ENCODE assay signal across 27 cellular contexts in genomic region chr6:161449521-161449920, GRCh38.
DNase-seq lines count a peak whose midpoint lies in the region; ATAC-seq, FAIRE-seq and TF ChIP-seq lines count a peak whose summit lies in the region.
"Had no signal": no experiment of that assay in that cellular context is flagged by ENCODE, and none has a peak within 500 bp of the region (broad histone marks: within the 10 kb centered on the region; RNA-seq: fewer than 3 reads in every experiment).

No MANE protein-coding gene starts in this region.

- H3K27me3 Mint-ChIP-seq in H9 (ENCODE audit: low read depth) (peaks cover 20% of the 10 kb centered on the region), CD14-positive monocyte (ENCODE audit: low read depth in 3 of 3) (peaks cover 0 to 4% (median 3%) of the 10 kb centered on the region in 3 donors)
- H3K27me3 Mint-ChIP-seq: B cell; CD4-positive, alpha-beta memory T cell; CD4-positive, CD25-positive, alpha-beta regulatory T cell; CD8-positive, alpha-beta memory T cell had no signal

- no peak for DNase-seq in H9
- DNase-seq in dermis blood vessel endothelial cell, result peak; percentile 83
- peak; percentile 86 for DNase-seq in endothelial cell of umbilical vein (ENCODE audit: low read depth, low spot score)
- no peak for DNase-seq in stimulated activated effector memory CD8-positive, alpha-beta T cell treated with anti-CD3 and anti-CD28 coated beads, Interleukin-12 subunit alpha, Interleukin-12 subunit beta, amount 100 ng/mL, for 72 hours (ENCODE audit: low spot score in 2 of 2)
- no peak for DNase-seq in CD14-positive monocyte (ENCODE audit: low spot score)
- DNase-seq in globus pallidus (ENCODE audit: low spot score), result no peak
- DNase-seq: AML-193; CD4-positive, alpha-beta memory T cell; CD4-positive, CD25-positive, alpha-beta regulatory T cell; CD8-positive, alpha-beta memory T cell; COR-L47; DMS 273 treated with DMSO at 0.1 percent for 48 hours; DMS153; DMS53; DMS79; DND-41; EL; GDM1 had no signal

- no peak overlapping the region for H4K8ac ChIP-seq in H9 (replicated peaks; ENCODE audit: insufficient read length, low read depth, low read length)

- no peak overlapping the region for H3K56ac ChIP-seq in H9 (ENCODE audit: insufficient read length, low read depth, low read length)

- H3K4me1 ChIP-seq in H9 (ENCODE audit: insufficient read depth, low read length) (no peaks in the 10 kb centered on the region), endothelial cell of umbilical vein (ENCODE audit: control insufficient read depth, extremely low read depth, insufficient read depth, low read length) (no peaks in the 10 kb centered on the region)
- H3K4me1 ChIP-seq: A549; BLaER1 treated with 17β-estradiol and CSF1 and Interleukin-3, amounts not matched to agents 10 nM and 100 nM had no signal

- no peak overlapping the region for H3K4me3 ChIP-seq in endothelial cell of umbilical vein (replicated peaks in 1 of 3; ENCODE audit: insufficient read depth in 1 of 3, low read depth in 1 of 3, low read length in 3 of 3)
- H3K4me3 ChIP-seq: A549; BLaER1 treated with 17β-estradiol and CSF1 and Interleukin-3, amounts not matched to agents 10 nM and 100 nM; GM12878 had no signal

- no peak overlapping the region for H3T11ph ChIP-seq in H9 (ENCODE audit: low read length)

- H4K5ac ChIP-seq in H9 (ENCODE audit: insufficient read length, low read depth, low read length), result no peak overlapping the region

- H3K18ac ChIP-seq in H9 (ENCODE audit: insufficient read length, low read depth, low read length), result no peak overlapping the region

- no peak for TF ChIP-seq CTCF in H9 (conservative IDR thresholded peaks at IDR 0.05)
- TF ChIP-seq CTCF in endothelial cell of umbilical vein (IDR thresholded peaks at IDR 0.05; ENCODE audit: extremely low read depth in 1 of 2, insufficient read depth in 1 of 2, low read depth in 1 of 2, low read length in 2 of 2), result no peak
- no peak for TF ChIP-seq CTCF in CD14-positive monocyte (IDR thresholded peaks at IDR 0.05)

- H3K27me3 ChIP-seq in H9 (ENCODE audit: insufficient read depth, low read length) (no peaks in the 10 kb centered on the region; the same call in 1 of the 2 replicates), endothelial cell of umbilical vein (ENCODE audit: control insufficient read depth in 2 of 2, insufficient read depth in 2 of 2, low read length in 2 of 2) (no peaks in the 10 kb centered on the region)
- H3K27me3 ChIP-seq: BLaER1 treated with 17β-estradiol and CSF1 and Interleukin-3, amounts not matched to agents 10 nM and 100 nM had no signal

- H3K36me3 Mint-ChIP-seq in H9 (ENCODE audit: insufficient read depth in 1 of 3, low read depth in 3 of 3) (no peaks in the 10 kb centered on the region), CD14-positive monocyte (no peaks in the 10 kb centered on the region)
- no peaks in the 10 kb centered on the region for H3K36me3 Mint-ChIP-seq in stimulated activated effector memory CD8-positive, alpha-beta T cell treated with anti-CD3 and anti-CD28 coated beads, Interleukin-12 subunit alpha, Interleukin-12 subunit beta, amount 100 ng/mL, for 72 hours
- H3K36me3 Mint-ChIP-seq: CD4-positive, alpha-beta memory T cell; CD4-positive, CD25-positive, alpha-beta regulatory T cell; CD8-positive, alpha-beta memory T cell had no signal

- dilution Hi-C loops in endothelial cell of umbilical vein (cut with MboI; ENCODE audit: extremely low pct_ligation_motif_present, low sequenced_read_pairs), result no loop called here

- no CpG with 5 or more reads among the region's 3 CpGs for WGBS in H9 (ENCODE audit: extremely low coverage, insufficient read length, low lambda C conversion rate)

- no peaks in the 10 kb centered on the region for H3K23me2 ChIP-seq in H9 (ENCODE audit: insufficient read length, low read depth, low read length, poor library complexity, severe bottlenecking)

- H2AFZ ChIP-seq in H9 (ENCODE audit: low read length) (no peak overlapping the region), endothelial cell of umbilical vein (ENCODE audit: low read depth, low read length) (no peak overlapping the region)

- H3K4me3 Mint-ChIP-seq in H9 (no peak overlapping the region), CD14-positive monocyte (no peak overlapping the region)
- no peak overlapping the region for H3K4me3 Mint-ChIP-seq in stimulated activated effector memory CD8-positive, alpha-beta T cell treated with anti-CD3 and anti-CD28 coated beads, Interleukin-12 subunit alpha, Interleukin-12 subunit beta, amount 100 ng/mL, for 72 hours
- H3K4me3 Mint-ChIP-seq: B cell; CD4-positive, alpha-beta memory T cell; CD4-positive, CD25-positive, alpha-beta regulatory T cell; CD8-positive, alpha-beta memory T cell had no signal

- H2AK5ac ChIP-seq in H9 (ENCODE audit: insufficient read length, low read length), result no peak overlapping the region

- no peak overlapping the region for H3K27ac Mint-ChIP-seq in H9
- no peak overlapping the region for H3K27ac Mint-ChIP-seq in stimulated activated effector memory CD8-positive, alpha-beta T cell treated with anti-CD3 and anti-CD28 coated beads, Interleukin-12 subunit alpha, Interleukin-12 subunit beta, amount 100 ng/mL, for 72 hours
- H3K27ac Mint-ChIP-seq in CD14-positive monocyte, result no peak overlapping the region
- H3K27ac Mint-ChIP-seq: B cell; CD4-positive, alpha-beta memory T cell; CD4-positive, CD25-positive, alpha-beta regulatory T cell; CD8-positive, alpha-beta memory T cell had no signal

- POLR2A ChIA-PET in endothelial cell of umbilical vein (lab: Charles Lee), result no interaction called here

- H3K9me3 ChIP-seq in H9 (ENCODE audit: control insufficient read depth, low read depth, low read length) (no peaks in the 10 kb centered on the region), endothelial cell of umbilical vein (replicated peaks; ENCODE audit: control insufficient read depth, insufficient read depth, low read length) (no peaks in the 10 kb centered on the region)
- H3K9me3 ChIP-seq: A549 had no signal

- H3K9ac ChIP-seq in H9 (ENCODE audit: extremely low read depth, insufficient read length, low read length), result no peak overlapping the region
- H3K9ac ChIP-seq in endothelial cell of umbilical vein (replicated peaks; ENCODE audit: extremely low read depth, insufficient read depth, low read length), result no peak overlapping the region
- H3K9ac ChIP-seq: BLaER1 treated with 17β-estradiol and CSF1 and Interleukin-3, amounts not matched to agents 10 nM and 100 nM had no signal

- H3K36me3 ChIP-seq in endothelial cell of umbilical vein (ENCODE audit: control insufficient read depth in 2 of 2, extremely low read depth in 1 of 2, insufficient read depth in 2 of 2, low read length in 2 of 2), result no peaks in the 10 kb centered on the region
- H3K36me3 ChIP-seq: BLaER1 treated with 17β-estradiol and CSF1 and Interleukin-3, amounts not matched to agents 10 nM and 100 nM had no signal

- CTCF ChIA-PET in endothelial cell of umbilical vein (lab: Charles Lee), result interaction anchor here (0.6 kb wide), 1 partner anchor 31 kb away, joined by 3 read pairs; no protein-coding TSS in a partner anchor

- H4K20me1 ChIP-seq in H9 (ENCODE audit: control insufficient read depth, insufficient read depth, insufficient read length) (no peaks in the 10 kb centered on the region), endothelial cell of umbilical vein (replicated peaks; ENCODE audit: control insufficient read depth, extremely low read depth, insufficient read depth, low read length) (no peaks in the 10 kb centered on the region)
- H4K20me1 ChIP-seq: BLaER1 treated with 17β-estradiol and CSF1 and Interleukin-3, amounts not matched to agents 10 nM and 100 nM had no signal

- TF ChIP-seq POLR2A in endothelial cell of umbilical vein (IDR thresholded peaks at IDR 0.05; ENCODE audit: low read depth, low read length), result no peak

- no peak for FAIRE-seq in endothelial cell of umbilical vein (lab: Jason Lieb, UNC)
- FAIRE-seq: A549, GM12878, GM12892, GM19239 had no signal

- no peak overlapping the region for H2BK20ac ChIP-seq in H9 (ENCODE audit: low read depth, low read length, poor library complexity, severe bottlenecking)

- H3K9me1 ChIP-seq in endothelial cell of umbilical vein (replicated peaks; ENCODE audit: control insufficient read depth, extremely low read depth, insufficient read depth, low read length), result no peaks in the 10 kb centered on the region

- no peaks in the 10 kb centered on the region for H3K9me3 Mint-ChIP-seq in H9
- no peaks in the 10 kb centered on the region for H3K9me3 Mint-ChIP-seq in stimulated activated effector memory CD8-positive, alpha-beta T cell treated with anti-CD3 and anti-CD28 coated beads, Interleukin-12 subunit alpha, Interleukin-12 subunit beta, amount 100 ng/mL, for 72 hours
- peaks cover 0 to 8% (median 2%) of the 10 kb centered on the region in 7 donors for H3K9me3 Mint-ChIP-seq in CD14-positive monocyte
- H3K9me3 Mint-ChIP-seq: CD4-positive, CD25-positive, alpha-beta regulatory T cell; CD8-positive, alpha-beta memory T cell had no signal

- no peak overlapping the region for H3K4ac ChIP-seq in H9 (ENCODE audit: low read depth, low read length)

- H3K79me2 ChIP-seq in H9 (ENCODE audit: insufficient read depth, low read length), result no peaks in the 10 kb centered on the region
- H3K79me2 ChIP-seq in endothelial cell of umbilical vein (ENCODE audit: control insufficient read depth, insufficient read depth, low read length), result no peaks in the 10 kb centered on the region

- no peak overlapping the region for H3K4me2 ChIP-seq in H9 (ENCODE audit: insufficient read depth, insufficient read length, low read length)
- H3K4me2 ChIP-seq in endothelial cell of umbilical vein (ENCODE audit: insufficient read depth, low read length), result no peak overlapping the region
- H3K4me2 ChIP-seq: A549; BLaER1 treated with 17β-estradiol and CSF1 and Interleukin-3, amounts not matched to agents 10 nM and 100 nM had no signal

- peak overlapping the region; percentile 15; the same call in 1 of the 2 replicates for H3K14ac ChIP-seq in H9 (ENCODE audit: insufficient read depth, low read length)

- no peak overlapping the region for H2BK5ac ChIP-seq in H9 (ENCODE audit: insufficient read length, low read length)

- H3K27ac ChIP-seq in H9 (ENCODE audit: insufficient read length, low read depth, low read length) (no peak overlapping the region), endothelial cell of umbilical vein (ENCODE audit: insufficient read depth, low read depth, low read length) (no peak overlapping the region)
- H3K27ac ChIP-seq: 22Rv1; A549; BLaER1 treated with 17β-estradiol and CSF1 and Interleukin-3, amounts not matched to agents 10 nM and 100 nM; C4-2B had no signal

- H4K91ac ChIP-seq in H9 (ENCODE audit: insufficient read length, low read depth, low read length), result no peak overlapping the region

- intact Hi-C loops in endothelial cell of umbilical vein (cut with micrococcal nuclease) (loop anchor here (1.0 kb wide), 1 partner anchor 10 kb away; no protein-coding TSS in a partner anchor), CD14-positive monocyte (cut with micrococcal nuclease) (no loop called here)

- no peak overlapping the region for H3K23ac ChIP-seq in H9 (ENCODE audit: insufficient read length, low read depth, low read length)

- H2BK15ac ChIP-seq in H9 (ENCODE audit: low read depth, low read length), result no peak overlapping the region

- H2BK120ac ChIP-seq in H9 (ENCODE audit: low read depth, low read length, poor library complexity, severe bottlenecking), result no peak overlapping the region

- H3K4me1 Mint-ChIP-seq in H9, result peaks cover 10 to 16% of the 10 kb centered on the region in 2 experiments
- H3K4me1 Mint-ChIP-seq in stimulated activated effector memory CD8-positive, alpha-beta T cell treated with anti-CD3 and anti-CD28 coated beads, Interleukin-12 subunit alpha, Interleukin-12 subunit beta, amount 100 ng/mL, for 72 hours, result no peaks in the 10 kb centered on the region
- H3K4me1 Mint-ChIP-seq in CD14-positive monocyte, result no peaks in the 10 kb centered on the region
- H3K4me1 Mint-ChIP-seq: B cell; CD4-positive, CD25-positive, alpha-beta regulatory T cell had no signal

- no peak overlapping the region for H2BK12ac ChIP-seq in H9 (ENCODE audit: insufficient read length, low read depth, low read length)

- peak; percentile 14 for ATAC-seq in stimulated activated effector memory CD8-positive, alpha-beta T cell treated with anti-CD3 and anti-CD28 coated beads, Interleukin-12 subunit alpha, Interleukin-12 subunit beta, amount 100 ng/mL, for 72 hours
- no peak for ATAC-seq in GM21447 (IDR thresholded peaks at IDR 0.05; ENCODE audit: unreplicated experiment)
- ATAC-seq: A549, GM12878 had no signal

- no peaks in the 10 kb centered on the region for H3K79me1 ChIP-seq in H9 (ENCODE audit: insufficient read depth, low read depth, low read length, poor library complexity, severe bottlenecking)

- BruUV-seq in endothelial cell of umbilical vein (replicated peaks; lab: Mats Ljungman, UMichigan), result no TSS peak

Comparison
In these comparisons a context has a peak if more than half of its experiments do, and no peak if none do; other contexts are left out.
1. DNase-seq: peak in dermis blood vessel endothelial cell (single experiment) and endothelial cell of umbilical vein (single experiment); none in H9 (single experiment), stimulated activated effector memory CD8-positive, alpha-beta T cell treated with anti-CD3 and anti-CD28 coated beads, Interleukin-12 subunit alpha, Interleukin-12 subunit beta, amount 100 ng/mL, for 72 hours (0 of 2), CD14-positive monocyte (single experiment) and globus pallidus (single experiment).